Comparison of ENCODE assay signal across 14 cellular contexts in the genomic region with DNA sequence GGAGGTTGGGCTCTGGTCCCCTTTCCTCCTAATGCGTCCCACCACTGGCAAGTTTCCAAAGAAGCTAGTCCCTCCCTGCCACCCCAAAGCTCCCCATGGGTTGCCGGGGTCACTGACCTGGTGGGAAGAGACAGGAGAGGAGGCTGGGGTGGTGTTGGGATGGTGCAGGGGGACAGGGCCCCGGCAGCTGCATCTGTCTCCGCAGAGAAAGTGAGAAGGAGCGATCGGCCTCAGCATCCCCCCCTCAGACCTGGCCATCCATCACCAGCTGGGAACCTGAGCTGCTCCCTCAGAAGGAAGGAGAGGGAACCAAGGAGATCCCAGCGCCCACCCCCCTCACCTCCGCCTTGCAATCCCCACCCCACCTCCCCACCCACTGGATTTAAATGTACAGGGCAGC. TPM values are rescaled to one million over a fixed set of nuclear protein-coding genes. Genes with fewer than 3 reads are reported as not detected.
DNase-seq lines count a peak whose midpoint lies in the region; ATAC-seq, FAIRE-seq and TF ChIP-seq lines count a peak whose summit lies in the region.
"Had no signal": no experiment of that assay in that cellular context is flagged by ENCODE, and none has a peak within 500 bp of the region (broad histone marks: within the 10 kb centered on the region; RNA-seq: fewer than 3 reads in every experiment).

No MANE protein-coding gene starts in this region.

- no peaks in the 10 kb centered on the region for H3K9me1 ChIP-seq in K562 (ENCODE audit: control insufficient read depth, insufficient read depth, low read length)

- H3K4me1 Mint-ChIP-seq in T-cell, result peaks cover 21 to 25% (median 23%) of the 10 kb centered on the region in 3 donors

- DNase-seq in K562 (ENCODE audit: extremely low read depth in 1 of 4, low spot score in 3 of 4) (no peak), trophoblast cell (no peak), T-cell (no peak), GF-D8 (lab: John Stamatoyannopoulos, UW) (no peak), NK-92 (lab: John Stamatoyannopoulos, UW; ENCODE audit: unreplicated experiment) (no peak)
- DNase-seq: ACHN, Karpas-422, MM.1S, NCI-H1105, RPMI8226 had no signal

- H3K27me3 Mint-ChIP-seq in T-cell, result peaks cover 25 to 41% of the 10 kb centered on the region in 2 donors

- no peak overlapping the region for H3K23ac ChIP-seq in trophoblast cell (ENCODE audit: low read length)

- POLR2A ChIA-PET in K562 (lab: Yijun Ruan, JAX) (interaction anchor here (1.5 kb wide), 1 partner anchor 17 kb away, joined by 8 read pairs; no protein-coding TSS in a partner anchor), T-cell (lab: Charles Lee) (no interaction called here)

- no peak overlapping the region for H3K18ac ChIP-seq in trophoblast cell (ENCODE audit: low read length)

- in situ Hi-C loops in K562 (cut with MboI), result no loop called here

- no peaks in the 10 kb centered on the region for H3K36me3 ChIP-seq in HUES64 (ENCODE audit: insufficient read depth, low read length)
- H3K36me3 ChIP-seq in K562 (ENCODE audit: control insufficient read depth, insufficient read depth, low read length), result peaks cover 16% of the 10 kb centered on the region; the same call in 2 of the 3 replicates
- H3K36me3 ChIP-seq in trophoblast cell (ENCODE audit: control insufficient read depth in 1 of 2, insufficient read depth in 2 of 2, low read length in 2 of 2), result no peaks in the 10 kb centered on the region
- H3K36me3 ChIP-seq: HAP-1 had no signal

- H3K27ac ChIP-seq in HUES64 (ENCODE audit: low read depth, low read length), result no peak overlapping the region
- H3K27ac ChIP-seq in K562 (ENCODE audit: extremely low read depth, low read depth, low read length), result no peak overlapping the region
- no peak overlapping the region for H3K27ac ChIP-seq in trophoblast cell (ENCODE audit: low read depth, low read length)

- H4K91ac ChIP-seq in trophoblast cell (ENCODE audit: low read depth, low read length), result no peak overlapping the region

- CTCF ChIA-PET in K562 (lab: Yijun Ruan, JAX; ENCODE audit: low intra/inter-chr PET ratio) (no interaction called here), T-cell (lab: Charles Lee) (no interaction called here)

- TF ChIP-seq EP300 in K562 (IDR thresholded peaks at IDR 0.05; ENCODE audit: low read length), result no peak

- H3K4me2 ChIP-seq in K562 (ENCODE audit: insufficient read depth, low read length) (no peak overlapping the region), trophoblast cell (ENCODE audit: low read length) (no peak overlapping the region)

- H3K36me3 Mint-ChIP-seq in T-cell, result no peaks in the 10 kb centered on the region

- H3K14ac ChIP-seq in trophoblast cell (ENCODE audit: low read length), result no peak overlapping the region

- H2AK5ac ChIP-seq in trophoblast cell (ENCODE audit: low read length), result no peak overlapping the region

- H3K4me1 ChIP-seq in HUES64 (ENCODE audit: insufficient read depth, low read length), result peaks cover 58% of the 10 kb centered on the region
- H3K4me1 ChIP-seq in K562 (replicated peaks in 1 of 2; ENCODE audit: control insufficient read depth in 2 of 2, insufficient read depth in 2 of 2, low read length in 2 of 2), result peaks cover 21 to 30% of the 10 kb centered on the region in 2 experiments
- peaks cover 14 to 18% of the 10 kb centered on the region in 2 experiments for H3K4me1 ChIP-seq in trophoblast cell (ENCODE audit: control insufficient read depth in 1 of 2, insufficient read depth in 2 of 2, low read length in 2 of 2)

- TF ChIP-seq POLR2A in K562 (conservative IDR thresholded peaks at IDR 0.05), result no peak

- no TSS peak for BruUV-seq in K562 (replicated peaks; lab: Mats Ljungman, UMichigan)

- no peak for ATAC-seq in K562
- no peak for ATAC-seq in T-cell (replicated peaks in 1 of 4)

- intact Hi-C loops in K562 (cut with micrococcal nuclease), result no loop called here

- FAIRE-seq in K562 (lab: Jason Lieb, UNC), result no peak
- FAIRE-seq: GM19239 had no signal

- H3K4ac ChIP-seq in trophoblast cell (ENCODE audit: low read depth, low read length), result no peak overlapping the region

- H4K8ac ChIP-seq in trophoblast cell (ENCODE audit: low read depth, low read length), result no peak overlapping the region

- no peak overlapping the region for H3K27ac Mint-ChIP-seq in T-cell

- peaks cover 2% of the 10 kb centered on the region for H3K79me1 ChIP-seq in trophoblast cell (ENCODE audit: low read length)

- H4K20me1 ChIP-seq in K562 (replicated peaks; ENCODE audit: control insufficient read depth, insufficient read depth, low read length), result no peaks in the 10 kb centered on the region

- no peak for TF ChIP-seq CTCF in K562 (IDR thresholded peaks at IDR 0.05 in 2 of 3, conservative IDR thresholded peaks at IDR 0.05 in 1 of 3; ENCODE audit: insufficient read depth in 2 of 3, low read depth in 1 of 3, low read length in 3 of 3)

- H2BK12ac ChIP-seq in trophoblast cell (ENCODE audit: low read length), result peak overlapping the region; percentile 17

- no peak overlapping the region for H3K4me3 Mint-ChIP-seq in T-cell

- H3K9me3 Mint-ChIP-seq in T-cell, result no peaks in the 10 kb centered on the region

- no peak overlapping the region for H2BK5ac ChIP-seq in trophoblast cell (ENCODE audit: low read depth, low read length, poor library complexity)

- no peak overlapping the region for H4K12ac ChIP-seq in trophoblast cell (ENCODE audit: low read depth, low read length)

- TF ChIP-seq RAD21 in K562 (CRISPR knock-in tag; conservative IDR thresholded peaks at IDR 0.05 in 1 of 2, IDR thresholded peaks at IDR 0.05 in 1 of 2), result no peak

- H2BK120ac ChIP-seq in trophoblast cell (ENCODE audit: insufficient read depth, low read length, poor library complexity), result no peak overlapping the region

- H3K27me3 ChIP-seq in HUES64 (ENCODE audit: insufficient read depth, low read length) (peaks cover 14% of the 10 kb centered on the region), K562 (ENCODE audit: control insufficient read depth in 2 of 2, insufficient read depth in 2 of 2, low read length in 2 of 2) (no peaks in the 10 kb centered on the region), trophoblast cell (ENCODE audit: insufficient read depth, low read length) (peaks cover 22% of the 10 kb centered on the region)

- H3K4me3 ChIP-seq in HUES64 (ENCODE audit: low read length), result peak overlapping the region; percentile 76
- H3K4me3 ChIP-seq in K562, result no peak overlapping the region
- peak overlapping the region; percentile 29 for H3K4me3 ChIP-seq in iPS-18c (ENCODE audit: insufficient read depth, low read depth, low read length)
- no peak overlapping the region for H3K4me3 ChIP-seq in trophoblast cell (ENCODE audit: low read depth, low read length)
- H3K4me3 ChIP-seq: HAP-1 had no signal

- 12% methylated on average over 6 of the region's 8 CpGs for WGBS in HUES64
- 90% methylated on average over 4 of the region's 8 CpGs for WGBS in K562 (ENCODE audit: insufficient coverage, low coverage, missing lambda C conversion rate)
- no CpG with 5 or more reads among the region's 8 CpGs for WGBS in trophoblast cell (ENCODE audit: extremely low coverage, insufficient coverage, insufficient read length)

- H3K9ac ChIP-seq in HUES64 (ENCODE audit: low read depth, low read length) (no peak overlapping the region), K562 (ENCODE audit: insufficient read depth in 1 of 2, low read depth in 2 of 2, low read length in 2 of 2) (no peak overlapping the region), trophoblast cell (ENCODE audit: low read length) (no peak overlapping the region)

- H2AFZ ChIP-seq in K562 (ENCODE audit: low read depth, low read length) (no peak overlapping the region), trophoblast cell (ENCODE audit: insufficient read depth, low read length, poor library complexity) (no peak overlapping the region)

- H3K9me3 ChIP-seq in HUES64 (ENCODE audit: insufficient read depth, low read depth, low read length), result no peaks in the 10 kb centered on the region
- H3K9me3 ChIP-seq in K562 (replicated peaks; ENCODE audit: control insufficient read depth, insufficient read depth, low read depth, low read length), result no peaks in the 10 kb centered on the region
- no peaks in the 10 kb centered on the region for H3K9me3 ChIP-seq in iPS-18c (ENCODE audit: control insufficient read depth, insufficient read depth, low read length)
- no peaks in the 10 kb centered on the region for H3K9me3 ChIP-seq in trophoblast cell (ENCODE audit: insufficient read depth, low read depth, low read length)
- H3K9me3 ChIP-seq: HAP-1 had no signal

- H3K79me2 ChIP-seq in K562 (ENCODE audit: control insufficient read depth, insufficient read depth, low read length) (peaks cover 36% of the 10 kb centered on the region), trophoblast cell (ENCODE audit: control insufficient read depth, insufficient read depth, low read length, poor library complexity) (peaks cover 3% of the 10 kb centered on the region)

RNA-seq across cellular contexts. Expression of a gene that starts 3.3 kb away (rescaled TPM):
- 86.7 TPM for polyA plus RNA-seq in HUES64 (2013, experiment 1 of 2)
- 87.0 TPM for polyA plus RNA-seq in HUES64 (2013, experiment 2 of 2)
- 23.1 and 47.9 TPM in 2 replicates for total RNA-seq in K562 (2011; cell fraction: chromatin; rRNA removed; ENCODE audit: low replicate concordance)
- 29.0 and 36.8 TPM in 2 replicates for total RNA-seq in K562 (2011; cell fraction: nucleolus; rRNA removed)
- total RNA-seq in K562 (2011; cell fraction: nucleoplasm; rRNA removed), result 31.4 and 33.5 TPM in 2 replicates
- total RNA-seq in K562 (2014; rRNA removed) (49.5 and 73.9 TPM in 2 replicates), K562 (2014; rRNA removed; fragmentation: Illumina TruSeq; extraction: Trizol) (16.6 and 19.8 TPM in 2 replicates), K562 (2015; rRNA removed; fragmentation: Illumina TruSeq; extraction: Trizol) (27.7 and 28.2 TPM in 2 replicates), K562 (2021) (65.2 and 66.3 TPM in 2 replicates), T-cell (under 1 TPM in 3 of 5 donors, not detected in 2; 0.41 to 0.46 (median 0.44) TPM)
- polyA plus RNA-seq in K562 (2011; rRNA removed) (27.0 and 35.6 TPM in 2 replicates), K562 (2014; fragmentation: Illumina TruSeq; extraction: Trizol) (64.1 and 67.3 TPM in 2 replicates), K562 (2014; fragmentation: Nextera tagmentation; extraction: Ambion mirVana) (1 to 10 TPM; 5.5 to 7.6 TPM), K562 (2014; rRNA removed) (45.4 and 47.1 TPM in 2 replicates)
- 29.9 and 46.7 TPM in 2 replicates for polyA plus RNA-seq in K562 (2011; cell fraction: cytosol; rRNA removed)
- polyA plus RNA-seq in K562 (2011; cell fraction: nucleus; rRNA removed), result 47.1 and 79.3 TPM in 2 replicates
- polyA plus RNA-seq in K562 (2012), result 52.8 and 66.3 TPM in 2 replicates
- polyA minus RNA-seq in K562 (2011; rRNA and poly(A)+ RNA removed), result 16.2 and 16.4 TPM in 2 replicates
- polyA minus RNA-seq in K562 (2011; cell fraction: cytosol; rRNA and poly(A)+ RNA removed), result 24.0 and 25.6 TPM in 2 replicates
- 8.8 and 11.0 TPM in 2 replicates for polyA minus RNA-seq in K562 (2011; cell fraction: nucleus; rRNA and poly(A)+ RNA removed)
- 43.4 and 44.7 TPM in 2 replicates for polyA plus RNA-seq in trophoblast cell (2013)

RNA-seq across cellular contexts. Expression of a gene that starts 59.1 kb away (rescaled TPM):
- polyA plus RNA-seq in HUES64 (2013, experiment 1 of 2), result 25.6 TPM
- polyA plus RNA-seq in HUES64 (2013, experiment 2 of 2), result 25.8 TPM
- 44.2 and 47.1 TPM in 2 replicates for total RNA-seq in K562 (2011; cell fraction: chromatin; rRNA removed; ENCODE audit: low replicate concordance)
- total RNA-seq in K562 (2011; cell fraction: nucleolus; rRNA removed), result 25.9 and 26.3 TPM in 2 replicates
- total RNA-seq in K562 (2011; cell fraction: nucleoplasm; rRNA removed), result 27.6 and 28.8 TPM in 2 replicates
- 26.1 and 29.3 TPM in 2 replicates for total RNA-seq in K562 (2014; rRNA removed)
- total RNA-seq in K562 (2014; rRNA removed; fragmentation: Illumina TruSeq; extraction: Trizol), result 26.5 and 28.3 TPM in 2 replicates
- total RNA-seq in K562 (2015; rRNA removed; fragmentation: Illumina TruSeq; extraction: Trizol), result 25.6 and 29.2 TPM in 2 replicates
- 32.4 and 42.5 TPM in 2 replicates for total RNA-seq in K562 (2021)
- polyA plus RNA-seq in K562 (2011; rRNA removed), result 21.7 and 22.7 TPM in 2 replicates
- 19.2 and 23.4 TPM in 2 replicates for polyA plus RNA-seq in K562 (2011; cell fraction: cytosol; rRNA removed)
- polyA plus RNA-seq in K562 (2011; cell fraction: nucleus; rRNA removed), result 19.4 and 19.6 TPM in 2 replicates
- polyA plus RNA-seq in K562 (2012), result 17.2 and 19.9 TPM in 2 replicates
- polyA plus RNA-seq in K562 (2014; fragmentation: Illumina TruSeq; extraction: Trizol), result 27.2 and 27.7 TPM in 2 replicates
- 10 to 100 TPM; 23.1 to 24.5 TPM for polyA plus RNA-seq in K562 (2014; fragmentation: Nextera tagmentation; extraction: Ambion mirVana)
- polyA plus RNA-seq in K562 (2014; rRNA removed), result 16.7 TPM in 2 replicates
- 57.1 and 57.6 TPM in 2 replicates for polyA minus RNA-seq in K562 (2011; rRNA and poly(A)+ RNA removed)
- polyA minus RNA-seq in K562 (2011; cell fraction: cytosol; rRNA and poly(A)+ RNA removed), result 21.8 and 23.5 TPM in 2 replicates
- 13.1 and 18.3 TPM in 2 replicates for polyA minus RNA-seq in K562 (2011; cell fraction: nucleus; rRNA and poly(A)+ RNA removed)
- polyA plus RNA-seq in trophoblast cell (2013), result 31.7 and 31.9 TPM in 2 replicates
- 100 to 1,000 TPM in 1 of 5 donors, 10 to 100 TPM in 4; 68.9 to 103 (median 76.1) TPM for total RNA-seq in T-cell

Comparison
In these comparisons a context has a peak if more than half of its experiments do, and no peak if none do; other contexts are left out.
1. H3K4me3 ChIP-seq: peak in HUES64 (single experiment) and iPS-18c (single experiment); none in K562 (single experiment) and trophoblast cell (single experiment).
2. RNA of a gene that starts 3.3 kb away (total RNA-seq): 16.6 to 73.9 TPM in K562; 0.41 to 0.46 TPM in T-cell; every median in the first group is over 10 times any median in the second.